ENCODE assay signal across 26 cellular contexts in the genomic region with DNA sequence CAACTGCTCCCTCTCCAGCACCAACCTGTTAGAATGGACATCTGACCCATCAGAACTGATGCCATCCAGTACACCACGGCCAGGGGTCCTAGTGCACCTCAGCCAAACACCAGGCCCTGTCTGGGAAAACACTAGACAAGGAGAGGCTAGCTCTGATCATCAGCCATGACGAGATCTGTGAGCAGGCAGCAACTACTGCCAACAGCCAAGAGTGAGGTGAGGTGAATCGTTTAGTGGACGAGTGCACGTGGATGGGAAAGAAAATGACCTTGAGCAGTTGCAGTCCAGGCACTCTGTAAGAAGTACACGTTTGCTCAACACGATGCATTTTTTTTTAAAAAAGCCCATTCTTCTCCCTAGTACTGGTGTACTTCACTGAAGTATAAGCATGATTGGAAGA. TPM values are rescaled to one million over a fixed set of nuclear protein-coding genes. Genes with fewer than 3 reads are reported as not detected.
"Had no signal": no experiment of that assay in that cellular context is flagged by ENCODE, and none has a peak within 500 bp of the region (broad histone marks: within the 10 kb centered on the region; RNA-seq: fewer than 3 reads in every experiment).

No MANE protein-coding gene starts in this region.

- H3K4me3 Mint-ChIP-seq: dendritic cell treated with granulocyte-macrophage colony-stimulating factor and Interleukin-4, amounts not matched to agents 40 ng/mL and 50 ng/mL, for 4 days; effector memory CD8-positive, alpha-beta T cell; endodermal cell; immature natural killer cell; mesothelial cell of epicardium had no signal

- DNase-seq: colonic mucosa; cortex of kidney; effector CD8-positive, alpha-beta T cell; effector memory CD8-positive, alpha-beta T cell; endodermal cell; erythroblast; esophagus squamous epithelium; foreskin fibroblast; heart left ventricle; hypothalamus; immature natural killer cell; islet precursor cell; kidney; kidney glomerular epithelial cell; left ventricle myocardium inferior; lower lobe of right lung; mesenchymal stem cell; mucosa of descending colon had no signal

- H3K9me3 Mint-ChIP-seq: dendritic cell treated with granulocyte-macrophage colony-stimulating factor and Interleukin-4, amounts not matched to agents 40 ng/mL and 50 ng/mL, for 4 days; effector memory CD8-positive, alpha-beta T cell; endodermal cell; mesothelial cell of epicardium had no signal

- H3K9me3 ChIP-seq: colonic mucosa, esophagus squamous epithelium, gastroesophageal sphincter, heart left ventricle, left ventricle myocardium inferior, lower lobe of right lung, mucosa of descending colon had no signal

- H3K27ac ChIP-seq: colonic mucosa, epithelial cell of prostate, esophagus squamous epithelium, gastroesophageal sphincter, heart left ventricle, hepatocyte, left ventricle myocardium inferior, lower lobe of right lung had no signal

- H3K27ac Mint-ChIP-seq: dendritic cell treated with granulocyte-macrophage colony-stimulating factor and Interleukin-4, amounts not matched to agents 40 ng/mL and 50 ng/mL, for 4 days; effector memory CD8-positive, alpha-beta T cell; endodermal cell; immature natural killer cell; mesothelial cell of epicardium had no signal

- H3K4me3 ChIP-seq: colonic mucosa, esophagus squamous epithelium, gastroesophageal sphincter, heart left ventricle, hepatocyte, left ventricle myocardium inferior, lower lobe of right lung, mucosa of descending colon had no signal

- H3K4me1 ChIP-seq: colonic mucosa had no signal

- H3K36me3 ChIP-seq: colonic mucosa, esophagus squamous epithelium, gastroesophageal sphincter, heart left ventricle, left ventricle myocardium inferior, lower lobe of right lung had no signal

- ATAC-seq: effector memory CD8-positive, alpha-beta T cell; esophagus mucosa; gastroesophageal sphincter; left lobe of liver; lower lobe of right lung; mucosa of descending colon had no signal

- H3K4me1 Mint-ChIP-seq: immature natural killer cell had no signal

RNA-seq across cellular contexts. Expression of gene ST8SIA2, which starts 5.6 kb away (rescaled TPM):
- total RNA-seq: esophagus squamous epithelium, gastroesophageal sphincter, left lobe of liver, lower lobe of right lung, mesenteric fat pad had no signal
